In the genomic region with DNA sequence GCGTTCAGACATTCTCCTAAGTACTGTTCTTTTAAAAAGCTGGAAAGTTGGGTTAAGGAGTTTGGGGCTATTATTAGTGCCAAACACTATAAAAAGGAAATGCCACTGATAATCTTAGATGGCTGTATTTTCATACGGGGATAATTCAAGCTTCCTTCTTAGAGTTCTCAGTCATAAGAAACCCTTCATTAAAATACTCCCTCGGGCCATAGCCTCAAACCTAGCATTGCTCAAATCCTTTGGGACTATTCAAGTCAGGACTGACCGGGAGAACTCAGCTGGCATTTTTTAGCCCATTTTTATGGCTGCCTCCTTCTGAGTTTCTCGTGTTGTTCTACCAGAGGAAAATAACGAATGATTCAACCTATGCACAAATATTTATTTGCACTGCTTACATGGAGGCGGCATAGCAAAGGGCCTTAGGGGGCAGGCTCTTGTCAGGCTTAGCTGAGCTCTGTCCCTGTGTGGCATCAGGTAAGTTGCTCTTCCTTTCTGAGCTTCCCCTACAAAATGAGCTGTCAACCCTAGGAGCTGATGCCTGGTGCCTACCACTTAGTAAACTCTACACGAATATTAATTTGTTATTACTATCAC, we compare ENCODE assay signal across 1 cellular context.
TF ChIP-seq lines count a peak whose summit lies in the region.

No MANE protein-coding gene starts in this region.

TF ChIP-seq in K562, 482 proteins besides CTCF, POLR2A, EP300 and RAD21:
- TF ChIP-seq ZFP36 (IDR thresholded peaks at IDR 0.05; ENCODE audit: low read depth, low read length, partially characterized antibody) (peak; percentile 64), KDM5B (IDR thresholded peaks at IDR 0.05; ENCODE audit: insufficient replicate concordance, low read depth, low read length) (no peak)
